8 cellular contexts compared by ENCODE assay signal in the genomic region with DNA sequence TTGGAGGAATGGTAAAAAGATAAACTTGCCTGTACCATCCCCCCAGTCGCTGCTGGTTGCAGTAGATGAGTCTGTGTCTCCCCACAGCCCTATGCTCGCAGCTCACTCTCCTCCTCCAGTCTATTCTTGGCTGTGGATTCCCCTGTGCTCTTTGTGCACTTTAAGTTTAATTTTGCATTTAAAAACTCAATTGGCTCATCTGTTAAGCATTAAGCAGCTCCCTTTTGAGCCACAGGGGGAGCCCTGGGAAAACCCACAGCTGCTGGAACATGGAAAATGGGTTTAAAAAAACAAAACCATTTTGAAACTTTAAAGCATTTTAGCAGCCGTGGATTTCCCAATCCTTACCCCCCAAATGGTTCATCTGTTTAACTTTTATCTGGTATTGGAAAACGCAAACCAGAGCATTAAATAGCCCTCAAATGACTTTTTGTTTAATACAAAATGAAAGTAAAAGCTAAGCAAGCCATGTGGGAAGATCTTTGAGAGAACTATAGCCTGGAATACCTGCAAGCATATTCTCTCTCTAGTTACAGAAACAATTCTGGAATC.
DNase-seq lines count a peak whose midpoint lies in the region; ATAC-seq and TF ChIP-seq lines count a peak whose summit lies in the region.

No MANE protein-coding gene starts in this region.

- H3K4me1 ChIP-seq in Caco-2, result no peaks in the 10 kb centered on the region
- peaks cover 0 to 3% (median 1%) of the 10 kb centered on the region in 4 donors for H3K4me1 ChIP-seq in transverse colon

- H3K36me3 Mint-ChIP-seq in Caco-2 (ENCODE audit: insufficient read depth, unreplicated experiment), result no peaks in the 10 kb centered on the region

- H3K36me3 ChIP-seq in Caco-2 (ENCODE audit: control insufficient read depth, insufficient read depth, low read length) (no peaks in the 10 kb centered on the region), transverse colon (no peaks in the 10 kb centered on the region)

- no peak overlapping the region for H3K4me3 Mint-ChIP-seq in Caco-2 (ENCODE audit: unreplicated experiment)

- H3K9me3 Mint-ChIP-seq in Caco-2 (ENCODE audit: unreplicated experiment), result no peaks in the 10 kb centered on the region

- H3K27me3 ChIP-seq in Caco-2 (replicated peaks; ENCODE audit: control insufficient read depth, insufficient read depth, low read length) (no peaks in the 10 kb centered on the region), transverse colon (no peaks in the 10 kb centered on the region)

- CTCF ChIA-PET in Caco-2 (lab: Charles Lee), result interaction anchor here (1.1 kb wide), 1 partner anchor 131 kb away, joined by 3 read pairs; no protein-coding TSS in a partner anchor

- peak overlapping the region in 3 of 4 donors; percentile 7 to 60 (median 38) for H3K27ac ChIP-seq in transverse colon

- intact Hi-C loops in Caco-2 (cut with micrococcal nuclease; ENCODE audit: unreplicated experiment), result no loop called here
- intact Hi-C loops in left colon (cut with DNase I, micrococcal nuclease), result no loop called here
- intact Hi-C loops in transverse colon (cut with DNase I; ENCODE audit: low total_unique reads), result no loop called here

- in situ Hi-C loops in T47D (cut with HindIII; ENCODE audit: low pct_unique_long_range_greater_than_20kb, low sequenced_read_pairs) (no loop called here), transverse colon (cut with MboI; ENCODE audit: low pct_ligation_motif_present in 1 of 4, low pct_unique_long_range_greater_than_20kb in 1 of 4, low sequenced_read_pairs in 3 of 4) (no loop called here)

- POLR2A ChIA-PET in Caco-2 (lab: Charles Lee), result no interaction called here

- H3K4me3 ChIP-seq in Caco-2 (ENCODE audit: low read depth, low read length) (no peak overlapping the region), transverse colon (peak overlapping the region in 2 of 4 donors; percentile 17 to 33)

- no peaks in the 10 kb centered on the region for H3K4me1 Mint-ChIP-seq in Caco-2 (ENCODE audit: low read depth, unreplicated experiment)

- H3K9me3 ChIP-seq in Caco-2 (no peaks in the 10 kb centered on the region), transverse colon (no peaks in the 10 kb centered on the region)

- no TSS peak for BruUV-seq in Caco-2 (replicated peaks; lab: Mats Ljungman, UMichigan)

- no peak for TF ChIP-seq POLR2A in transverse colon (IDR thresholded peaks at IDR 0.05)

- DNase-seq in Caco-2 (peak in 1 of 2 experiments; percentile 24), LoVo (ENCODE audit: low spot score) (peak; percentile 42), T47D (ENCODE audit: low read depth in 1 of 2, low spot score in 1 of 2) (peak; percentile 34 to 76), left colon (peak in 1 of 2 donors; percentile 16), transverse colon (peak; percentile 15), cerebellar cortex (ENCODE audit: low spot score) (no peak)

- no peak for TF ChIP-seq EP300 in transverse colon (IDR thresholded peaks at IDR 0.05; ENCODE audit: low read depth)

- no peaks in the 10 kb centered on the region for H3K27me3 Mint-ChIP-seq in Caco-2 (ENCODE audit: insufficient read depth, unreplicated experiment)

- WGBS in transverse colon (ENCODE audit: low coverage in 1 of 2), 2 donors, result 27% methylated on average over 3 to 4 of the region's 4 CpGs

- ATAC-seq in GM21367 (IDR thresholded peaks at IDR 0.05; ENCODE audit: unreplicated experiment) (peak; percentile 42), left colon (peak; percentile 35), HG02870 (IDR thresholded peaks at IDR 0.05; ENCODE audit: unreplicated experiment) (no peak)

- TF ChIP-seq CTCF in Caco-2 (IDR thresholded peaks at IDR 0.05; ENCODE audit: insufficient read depth in 1 of 2, low read depth in 1 of 2, low read length in 1 of 2, severe bottlenecking in 1 of 2, unreplicated experiment in 1 of 2) (peak; percentile 33 to 34), transverse colon (IDR thresholded peaks at IDR 0.05) (peak; percentile 29 to 45 (median 37))

- H3K27ac Mint-ChIP-seq in Caco-2 (ENCODE audit: unreplicated experiment), result no peak overlapping the region
